ENCODE assay signal across 8 cellular contexts in the genomic region with DNA sequence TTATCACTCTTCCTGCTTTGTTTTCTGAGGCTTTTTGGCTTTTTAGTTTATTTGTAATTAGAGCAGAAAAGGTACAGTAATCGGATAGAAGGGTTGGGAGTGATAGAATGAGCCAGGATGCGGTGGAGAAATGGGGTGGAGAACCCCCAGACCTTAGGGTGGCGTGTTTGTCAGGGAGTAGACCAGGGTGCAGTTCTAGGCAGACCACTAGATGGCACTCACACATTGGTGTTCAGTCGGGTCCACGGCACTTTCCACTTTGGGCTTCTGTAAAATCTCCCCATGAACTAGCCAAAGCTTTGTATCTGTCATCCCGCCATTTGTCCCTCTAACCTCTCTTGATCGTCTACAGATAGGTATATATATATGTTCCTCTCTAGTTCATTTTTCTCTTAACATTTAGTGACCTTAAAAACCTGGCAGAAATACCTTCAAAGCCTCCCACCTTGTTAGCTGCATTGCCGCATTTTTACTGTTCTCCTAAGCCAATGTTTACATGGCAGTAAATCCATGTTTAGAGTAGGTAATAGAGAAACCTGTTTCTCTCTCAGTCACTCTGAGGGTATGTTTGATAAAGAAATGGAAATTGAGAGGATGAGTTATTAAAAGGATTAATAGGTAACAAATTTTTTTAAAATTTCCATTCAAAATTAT. TPM values are rescaled to one million over a fixed set of nuclear protein-coding genes. Genes with fewer than 3 reads are reported as not detected.
DNase-seq lines count a peak whose midpoint lies in the region; ATAC-seq and TF ChIP-seq lines count a peak whose summit lies in the region.

No MANE protein-coding gene starts in this region.

- H3K27me3 ChIP-seq in AG04450 (ENCODE audit: control insufficient read depth, insufficient read depth, low read length) (peaks cover 15% of the 10 kb centered on the region), liver (ENCODE audit: control insufficient read depth in 4 of 4, insufficient read depth in 4 of 4, low read length in 3 of 4) (no peaks in the 10 kb centered on the region)

- peak; percentile 92 to 93 for TF ChIP-seq RAD21 in liver (IDR thresholded peaks at IDR 0.05)

- H3K4me3 ChIP-seq in AG04450 (ENCODE audit: low read depth, low read length): no peak overlapping the region
- H3K4me3 ChIP-seq in liver (ENCODE audit: low read depth in 1 of 3, low read length in 3 of 3): peak overlapping the region; percentile 9 to 35 (median 33)

- H3K4me1 ChIP-seq in liver (ENCODE audit: control insufficient read depth in 4 of 4, insufficient read depth in 4 of 4, low read length in 3 of 4): peaks cover 5 to 41% (median 24%) of the 10 kb centered on the region in 4 donors

- TF ChIP-seq CTCF in AG04450 (IDR thresholded peaks at IDR 0.05; ENCODE audit: low read depth, low read length) (peak; percentile 94), liver (IDR thresholded peaks at IDR 0.05; ENCODE audit: low read depth, low read length, missing input control) (peak; percentile 95)

- CTCF ChIA-PET in AG04450 (lab: Charles Lee): interaction anchor here (0.6 to 3.6 kb wide), 37 partner anchors 7 to 1471 kb away, joined by 3 to 22 read pairs (median 4); no protein-coding TSS in a partner anchor

- H3K9ac ChIP-seq in liver (ENCODE audit: low read depth in 1 of 2, low read length in 2 of 2): peak overlapping the region; percentile 67 to 88

- ATAC-seq in GM19035 (IDR thresholded peaks at IDR 0.05; ENCODE audit: unreplicated experiment): peak; percentile 63
- ATAC-seq in HG03520 (IDR thresholded peaks at IDR 0.05; ENCODE audit: unreplicated experiment): peak; percentile 60

- DNase-seq in AG04450 (ENCODE audit: low read depth, low spot score) (peak; percentile 18), NCI-H526 (lab: John Stamatoyannopoulos, UW) (peak; percentile 51 to 89), dermis blood vessel endothelial cell (peak; percentile 85)
- DNase-seq in activated CD4-positive, alpha-beta T cell treated with anti-CD3 and anti-CD28 coated beads, Interleukin-2, amount 50 U/mL, for 1 hour: peak; percentile 83
- DNase-seq in stimulated activated CD4-positive, alpha-beta T cell treated with anti-CD3 and anti-CD28 coated beads, TNF-alpha, amount 100 ng/mL, for 48 hours (ENCODE audit: low read depth in 3 of 3): peak; percentile 69 to 79 (median 79)

- H3K9me3 ChIP-seq in AG04450 (ENCODE audit: control insufficient read depth, insufficient read depth, low read length) (no peaks in the 10 kb centered on the region), liver (ENCODE audit: control insufficient read depth in 4 of 4, low read length in 3 of 4) (no peaks in the 10 kb centered on the region)

- H3K36me3 ChIP-seq in liver (ENCODE audit: control insufficient read depth in 4 of 4, insufficient read depth in 3 of 4, low read depth in 1 of 4, low read length in 3 of 4): no peaks in the 10 kb centered on the region

- 4% methylated on average over 8 of the region's 8 CpGs for WGBS in liver

- H3K27ac ChIP-seq in AG04450 (ENCODE audit: low read depth, low read length): no peak overlapping the region
- H3K27ac ChIP-seq in liver (ENCODE audit: low read depth in 1 of 2, low read length in 2 of 2): peak overlapping the region; percentile 91 to 97

- POLR2A ChIA-PET in AG04450 (lab: Yijun Ruan, JAX): no interaction called here

TF ChIP-seq in liver, 16 proteins besides CTCF, POLR2A, EP300 and RAD21:
- TF ChIP-seq FOXA2 (IDR thresholded peaks at IDR 0.05): peak; percentile 57
- peak; percentile 53 for TF ChIP-seq TAF1 (conservative IDR thresholded peaks at IDR 0.05)
- peak; percentile 12 for TF ChIP-seq NR2F2 (IDR thresholded peaks at IDR 0.05)
- peak; percentile 65 for TF ChIP-seq YY1 (IDR thresholded peaks at IDR 0.05)
- no peak for TF ChIP-seq EGR1 (IDR thresholded peaks at IDR 0.05; ENCODE audit: low read depth in 2 of 2)
- TF ChIP-seq, protein P1, sequence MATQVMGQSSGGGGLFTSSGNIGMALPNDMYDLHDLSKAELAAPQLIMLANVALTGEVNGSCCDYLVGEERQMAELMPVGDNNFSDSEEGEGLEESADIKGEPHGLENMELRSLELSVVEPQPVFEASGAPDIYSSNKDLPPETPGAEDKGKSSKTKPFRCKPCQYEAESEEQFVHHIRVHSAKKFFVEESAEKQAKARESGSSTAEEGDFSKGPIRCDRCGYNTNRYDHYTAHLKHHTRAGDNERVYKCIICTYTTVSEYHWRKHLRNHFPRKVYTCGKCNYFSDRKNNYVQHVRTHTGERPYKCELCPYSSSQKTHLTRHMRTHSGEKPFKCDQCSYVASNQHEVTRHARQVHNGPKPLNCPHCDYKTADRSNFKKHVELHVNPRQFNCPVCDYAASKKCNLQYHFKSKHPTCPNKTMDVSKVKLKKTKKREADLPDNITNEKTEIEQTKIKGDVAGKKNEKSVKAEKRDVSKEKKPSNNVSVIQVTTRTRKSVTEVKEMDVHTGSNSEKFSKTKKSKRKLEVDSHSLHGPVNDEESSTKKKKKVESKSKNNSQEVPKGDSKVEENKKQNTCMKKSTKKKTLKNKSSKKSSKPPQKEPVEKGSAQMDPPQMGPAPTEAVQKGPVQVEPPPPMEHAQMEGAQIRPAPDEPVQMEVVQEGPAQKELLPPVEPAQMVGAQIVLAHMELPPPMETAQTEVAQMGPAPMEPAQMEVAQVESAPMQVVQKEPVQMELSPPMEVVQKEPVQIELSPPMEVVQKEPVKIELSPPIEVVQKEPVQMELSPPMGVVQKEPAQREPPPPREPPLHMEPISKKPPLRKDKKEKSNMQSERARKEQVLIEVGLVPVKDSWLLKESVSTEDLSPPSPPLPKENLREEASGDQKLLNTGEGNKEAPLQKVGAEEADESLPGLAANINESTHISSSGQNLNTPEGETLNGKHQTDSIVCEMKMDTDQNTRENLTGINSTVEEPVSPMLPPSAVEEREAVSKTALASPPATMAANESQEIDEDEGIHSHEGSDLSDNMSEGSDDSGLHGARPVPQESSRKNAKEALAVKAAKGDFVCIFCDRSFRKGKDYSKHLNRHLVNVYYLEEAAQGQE (IDR thresholded peaks at IDR 0.05): peak; percentile 58

RNA-seq across cellular contexts. Expression of a gene that starts 49.7 kb away (rescaled TPM):
- polyA plus RNA-seq in AG04450 (2011; rRNA removed) (0.66 and 1.5 TPM in 2 replicates), liver (10 to 100 TPM; 22.2 to 31.1 TPM)
- 0.87 TPM in 1 of 2 replicates, not detected in the other for polyA minus RNA-seq in AG04450 (2011; rRNA and poly(A)+ RNA removed)
- total RNA-seq in dermis blood vessel endothelial cell (1.2 and 2.5 TPM in 2 replicates), liver (10 to 100 TPM in 1 of 2 donors, 1 to 10 TPM in 1; 8.2 to 19.5 TPM)

Comparison
In these comparisons a context has a peak if more than half of its experiments do, and no peak if none do; other contexts are left out.
1. DNase-seq: peak in every context shown above with its lines; median percentile 85 in dermis blood vessel endothelial cell; 83 in activated CD4-positive, alpha-beta T cell treated with anti-CD3 and anti-CD28 coated beads, Interleukin-2, amount 50 U/mL, for 1 hour; 79 in stimulated activated CD4-positive, alpha-beta T cell treated with anti-CD3 and anti-CD28 coated beads, TNF-alpha, amount 100 ng/mL, for 48 hours; 70 in NCI-H526; 18 in AG04450.